Comparison of ENCODE assay signal across 8 cellular contexts in the genomic region with DNA sequence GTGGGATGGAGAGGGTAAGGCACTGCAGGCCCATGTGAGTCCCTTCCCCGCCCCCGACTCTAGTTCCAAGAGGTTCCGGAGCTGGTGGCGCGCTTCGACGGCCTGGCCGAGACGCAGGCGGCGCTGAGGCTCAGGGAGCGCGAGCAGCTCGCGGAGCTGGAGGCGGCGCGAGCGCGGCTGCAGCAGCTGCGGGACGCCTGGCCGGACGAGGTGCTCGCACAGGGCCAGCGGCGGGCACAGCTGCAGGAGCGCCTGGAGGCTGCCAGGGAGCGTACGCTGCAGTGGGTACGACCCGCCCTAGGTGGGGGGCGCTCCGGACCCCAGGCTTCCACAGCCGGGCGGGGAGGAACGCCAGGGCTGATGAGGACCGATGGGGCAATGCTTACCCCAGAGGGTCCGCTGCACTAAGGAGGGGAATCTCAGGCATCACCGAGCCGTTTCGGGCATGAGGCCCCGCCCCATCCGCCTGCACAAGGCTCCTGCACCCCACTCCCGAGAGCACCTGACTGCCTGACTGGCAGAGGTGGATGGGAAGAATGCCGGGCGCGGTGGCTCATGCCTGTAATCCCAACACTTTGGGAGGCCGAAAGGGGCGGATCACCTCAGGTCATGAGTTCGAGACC.
A peak's percentile ranks its signal among the peaks of the same experiment; 100 is the strongest.
DNase-seq lines count a peak whose midpoint lies in the region; ATAC-seq lines count a peak whose summit lies in the region.

No MANE protein-coding gene starts in this region.

- intact Hi-C loops in head of caudate nucleus (cut with DNase I) = no loop called here

- H3K9me3 Mint-ChIP-seq in stimulated activated naive CD8-positive, alpha-beta T cell treated with anti-CD3 and anti-CD28 coated beads, Interleukin-15, Interleukin-2, amounts not matched to agents 100 ng/mL and 50 ng/mL, for 24 hours = no peaks in the 10 kb centered on the region

- peaks cover 13% of the 10 kb centered on the region for H3K36me3 Mint-ChIP-seq in stimulated activated naive CD8-positive, alpha-beta T cell treated with anti-CD3 and anti-CD28 coated beads, Interleukin-15, Interleukin-2, amounts not matched to agents 100 ng/mL and 50 ng/mL, for 24 hours (ENCODE audit: low read depth)

- H3K4me1 Mint-ChIP-seq in stimulated activated naive CD8-positive, alpha-beta T cell treated with anti-CD3 and anti-CD28 coated beads, Interleukin-15, Interleukin-2, amounts not matched to agents 100 ng/mL and 50 ng/mL, for 24 hours (ENCODE audit: low read depth) = peaks cover 40% of the 10 kb centered on the region

- peak overlapping the region; percentile 73 for H3K4me3 Mint-ChIP-seq in stimulated activated naive CD8-positive, alpha-beta T cell treated with anti-CD3 and anti-CD28 coated beads, Interleukin-15, Interleukin-2, amounts not matched to agents 100 ng/mL and 50 ng/mL, for 24 hours

- DNase-seq in activated T-cell treated with anti-CD3 and anti-CD28 coated beads, Interleukin-2, amount 50 U/mL, for 1 hour = peak; percentile 40
- DNase-seq in activated T-cell treated with anti-CD3 and anti-CD28 coated beads for 4 hours = no peak
- peak; percentile 25 to 31 for DNase-seq in activated CD4-positive, alpha-beta T cell treated with anti-CD3 and anti-CD28 coated beads, Interleukin-2, amount 50 U/mL, for 48 hours
- peak; percentile 50 to 92 (median 77) for DNase-seq in head of caudate nucleus

- H3K27me3 Mint-ChIP-seq in stimulated activated naive CD8-positive, alpha-beta T cell treated with anti-CD3 and anti-CD28 coated beads, Interleukin-15, Interleukin-2, amounts not matched to agents 100 ng/mL and 50 ng/mL, for 24 hours = peaks cover 15% of the 10 kb centered on the region

- H3K27ac Mint-ChIP-seq in stimulated activated naive CD8-positive, alpha-beta T cell treated with anti-CD3 and anti-CD28 coated beads, Interleukin-15, Interleukin-2, amounts not matched to agents 100 ng/mL and 50 ng/mL, for 24 hours = no peak overlapping the region

- ATAC-seq in HG02840 (IDR thresholded peaks at IDR 0.05; ENCODE audit: low FRiP score, unreplicated experiment) (no peak), GM19467 (IDR thresholded peaks at IDR 0.05; ENCODE audit: unreplicated experiment) (no peak), GM21447 (IDR thresholded peaks at IDR 0.05; ENCODE audit: unreplicated experiment) (no peak)
